In the genomic region with DNA sequence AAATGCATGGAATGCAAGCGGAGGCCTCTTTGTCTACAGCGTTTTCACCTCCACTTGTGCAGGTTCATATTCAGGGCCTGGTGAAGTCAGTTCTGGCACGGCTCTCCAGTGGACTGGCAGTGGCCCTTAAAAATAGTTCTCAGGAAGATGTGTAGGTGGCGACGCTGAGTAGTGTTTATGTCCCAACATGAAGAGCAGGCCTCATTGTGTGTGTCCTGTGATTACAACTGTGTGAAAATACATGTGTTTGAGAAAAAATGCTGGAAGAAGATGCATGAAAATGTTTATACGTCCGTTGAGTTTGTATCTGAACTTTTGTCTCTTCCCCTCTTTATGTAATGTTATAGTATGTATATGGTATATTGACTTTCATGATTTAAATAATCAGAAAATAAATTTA, we compare ENCODE assay signal across 8 cellular contexts. TPM values are rescaled to one million over a fixed set of nuclear protein-coding genes. Genes with fewer than 3 reads are reported as not detected.
DNase-seq lines count a peak whose midpoint lies in the region; ATAC-seq and TF ChIP-seq lines count a peak whose summit lies in the region.

No MANE protein-coding gene starts in this region.

- H3K4me1 ChIP-seq in Caco-2 = peaks cover 83% of the 10 kb centered on the region
- no peaks in the 10 kb centered on the region for H3K4me1 ChIP-seq in OCI-LY7 (ENCODE audit: insufficient read depth, low read length, poor library complexity, severe bottlenecking)

- no peaks in the 10 kb centered on the region for H3K79me2 ChIP-seq in OCI-LY7 (ENCODE audit: insufficient read depth, low read depth, low read length)

- DNase-seq in Caco-2 (peak; percentile 54 to 70), HS-27A (ENCODE audit: low read depth) (peak; percentile 64), OCI-LY7 (ENCODE audit: low spot score) (peak; percentile 46), MCF 10A (ENCODE audit: unreplicated experiment) (peak; percentile 62), lung microvascular endothelial cell (ENCODE audit: low read depth in 2 of 2) (peak; percentile 69 to 94), putamen (ENCODE audit: low spot score) (no peak), amniotic stem cell (lab: John Stamatoyannopoulos, UW) (no peak)

- no peaks in the 10 kb centered on the region for H4K20me1 ChIP-seq in OCI-LY7 (ENCODE audit: insufficient read depth, low read length)

- BruUV-seq in Caco-2 (replicated peaks; lab: Mats Ljungman, UMichigan) (no TSS peak), OCI-LY7 (replicated peaks; lab: Mats Ljungman, UMichigan) (no TSS peak), MCF 10A (replicated peaks; lab: Mats Ljungman, UMichigan) (no TSS peak)

- H3K36me3 ChIP-seq in Caco-2 (ENCODE audit: control insufficient read depth, insufficient read depth, low read length) (no peaks in the 10 kb centered on the region), OCI-LY7 (ENCODE audit: insufficient read depth, low read length) (no peaks in the 10 kb centered on the region)

- H3K4me3 ChIP-seq in Caco-2 (ENCODE audit: low read depth, low read length) (no peak overlapping the region), OCI-LY7 (ENCODE audit: low read depth, low read length, poor library complexity, severe bottlenecking) (no peak overlapping the region)

- no peaks in the 10 kb centered on the region for H3K27me3 Mint-ChIP-seq in Caco-2 (ENCODE audit: insufficient read depth, unreplicated experiment)
- no peaks in the 10 kb centered on the region for H3K27me3 Mint-ChIP-seq in MCF 10A (ENCODE audit: insufficient read depth, unreplicated experiment)

- H3K4me2 ChIP-seq in OCI-LY7 (ENCODE audit: low read length) = no peak overlapping the region

- peak overlapping the region; percentile 71 for H3K27ac Mint-ChIP-seq in Caco-2 (ENCODE audit: unreplicated experiment)
- no peak overlapping the region for H3K27ac Mint-ChIP-seq in MCF 10A (ENCODE audit: low read depth, unreplicated experiment)

- peak; percentile 24 to 40 for TF ChIP-seq CTCF in Caco-2 (IDR thresholded peaks at IDR 0.05; ENCODE audit: insufficient read depth in 1 of 2, low read depth in 1 of 2, low read length in 1 of 2, severe bottlenecking in 1 of 2, unreplicated experiment in 1 of 2)
- TF ChIP-seq CTCF in OCI-LY7 (conservative IDR thresholded peaks at IDR 0.05; ENCODE audit: low read length) = peak; percentile 72
- no peak for TF ChIP-seq CTCF in MCF 10A (IDR thresholded peaks at IDR 0.05; ENCODE audit: unreplicated experiment)

- H3K9me2 ChIP-seq in OCI-LY7 (ENCODE audit: insufficient read depth, low read length) = no peaks in the 10 kb centered on the region

- no peaks in the 10 kb centered on the region for H3K27me3 ChIP-seq in Caco-2 (replicated peaks; ENCODE audit: control insufficient read depth, insufficient read depth, low read length)

- CTCF ChIA-PET in Caco-2 (lab: Charles Lee) (no interaction called here), OCI-LY7 (lab: Charles Lee; ENCODE audit: unreplicated experiment) (no interaction called here), MCF 10A (lab: Yijun Ruan, JAX) (interaction anchor here (1.2 kb wide), 1 partner anchor 403 kb away, joined by 3 read pairs; no protein-coding TSS in a partner anchor)

- H3K36me3 Mint-ChIP-seq in Caco-2 (ENCODE audit: insufficient read depth, unreplicated experiment) (no peaks in the 10 kb centered on the region), MCF 10A (ENCODE audit: insufficient read depth, unreplicated experiment) (no peaks in the 10 kb centered on the region)

- H3K9me3 ChIP-seq in Caco-2 = no peaks in the 10 kb centered on the region
- no peaks in the 10 kb centered on the region for H3K9me3 ChIP-seq in OCI-LY7 (ENCODE audit: low read length)

- no peak overlapping the region for H3K27ac ChIP-seq in OCI-LY7 (ENCODE audit: low read depth, low read length, poor library complexity, severe bottlenecking)

- POLR2A ChIA-PET in Caco-2 (lab: Charles Lee) (no interaction called here), OCI-LY7 (lab: Charles Lee) (no interaction called here), MCF 10A (lab: Yijun Ruan, JAX) (no interaction called here)

- H2AFZ ChIP-seq in OCI-LY7 (ENCODE audit: low read length) = no peak overlapping the region

- intact Hi-C loops in Caco-2 (cut with micrococcal nuclease; ENCODE audit: unreplicated experiment) = no loop called here
- intact Hi-C loops in OCI-LY7 (cut with micrococcal nuclease; ENCODE audit: unreplicated experiment) = no loop called here
- intact Hi-C loops in MCF 10A (cut with micrococcal nuclease) = no loop called here

- H3K9me3 Mint-ChIP-seq in Caco-2 (ENCODE audit: unreplicated experiment) (no peaks in the 10 kb centered on the region), MCF 10A (ENCODE audit: unreplicated experiment) (no peaks in the 10 kb centered on the region)

- H3K4me1 Mint-ChIP-seq in Caco-2 (ENCODE audit: low read depth, unreplicated experiment) (peaks cover 41% of the 10 kb centered on the region), MCF 10A (ENCODE audit: insufficient read depth, unreplicated experiment) (peaks cover 24% of the 10 kb centered on the region)

- no peak for ATAC-seq in GM18907 (IDR thresholded peaks at IDR 0.05; ENCODE audit: unreplicated experiment)

- H3K4me3 Mint-ChIP-seq in Caco-2 (ENCODE audit: unreplicated experiment) (no peak overlapping the region), MCF 10A (ENCODE audit: unreplicated experiment) (no peak overlapping the region)

RNA-seq across cellular contexts. Expression of a gene that starts 7.2 kb away (rescaled TPM):
- total RNA-seq in Caco-2 (2022) = 17.6 and 18.7 TPM in 2 replicates
- total RNA-seq in OCI-LY7 (2014; rRNA removed; shearing (Covaris generic)) = 0.08 and 0.50 TPM in 2 replicates
- total RNA-seq in OCI-LY7 (2022) = not detected in 2 replicates
- total RNA-seq in MCF 10A (2022) = not detected in 2 replicates
- 0.22 TPM in 1 of 2 replicates, not detected in the other for total RNA-seq in lung microvascular endothelial cell

Comparison
In these comparisons a context has a peak if more than half of its experiments do, and no peak if none do; other contexts are left out.
1. DNase-seq: peak in Caco-2 (2 of 2), HS-27A (single experiment), OCI-LY7 (single experiment), MCF 10A (single experiment) and lung microvascular endothelial cell (2 of 2); none in putamen (single experiment) and amniotic stem cell (single experiment).
2. RNA of a gene that starts 7.2 kb away (total RNA-seq): 17.6 to 18.7 TPM in Caco-2; 0.08 to 0.50 TPM in OCI-LY7, not detected in MCF 10A and 0.22 TPM in lung microvascular endothelial cell; every median in the first group is over 10 times any median in the second.